Comparison of ENCODE assay signal across 1 cellular context in genomic region chr1:171741872-171742576, GRCh38.
TF ChIP-seq lines count a peak whose summit lies in the region.

A gene with protein sequence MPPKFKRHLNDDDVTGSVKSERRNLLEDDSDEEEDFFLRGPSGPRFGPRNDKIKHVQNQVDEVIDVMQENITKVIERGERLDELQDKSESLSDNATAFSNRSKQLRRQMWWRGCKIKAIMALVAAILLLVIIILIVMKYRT (minus strand): TSS chr1:171742065. CDS start chr1:171738414, 3,651 bp downstream.

TF ChIP-seq in K562, 482 proteins besides CTCF, POLR2A, EP300 and RAD21 (continued from another document and continues in another):
- TF ChIP-seq, protein P1, sequence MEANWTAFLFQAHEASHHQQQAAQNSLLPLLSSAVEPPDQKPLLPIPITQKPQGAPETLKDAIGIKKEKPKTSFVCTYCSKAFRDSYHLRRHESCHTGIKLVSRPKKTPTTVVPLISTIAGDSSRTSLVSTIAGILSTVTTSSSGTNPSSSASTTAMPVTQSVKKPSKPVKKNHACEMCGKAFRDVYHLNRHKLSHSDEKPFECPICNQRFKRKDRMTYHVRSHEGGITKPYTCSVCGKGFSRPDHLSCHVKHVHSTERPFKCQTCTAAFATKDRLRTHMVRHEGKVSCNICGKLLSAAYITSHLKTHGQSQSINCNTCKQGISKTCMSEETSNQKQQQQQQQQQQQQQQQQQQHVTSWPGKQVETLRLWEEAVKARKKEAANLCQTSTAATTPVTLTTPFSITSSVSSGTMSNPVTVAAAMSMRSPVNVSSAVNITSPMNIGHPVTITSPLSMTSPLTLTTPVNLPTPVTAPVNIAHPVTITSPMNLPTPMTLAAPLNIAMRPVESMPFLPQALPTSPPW (CRISPR knock-in tag; IDR thresholded peaks at IDR 0.05), result peak; percentile 74
- no peak for TF ChIP-seq SREBF1 (IDR thresholded peaks at IDR 0.05; ENCODE audit: borderline replicate concordance, low read depth, low read length)
- TF ChIP-seq ELF1 (tag; IDR thresholded peaks at IDR 0.05), result peak; percentile 68
- TF ChIP-seq MCM2 (IDR thresholded peaks at IDR 0.05; ENCODE audit: low read depth), result no peak
- no peak for TF ChIP-seq TCF7L2 (IDR thresholded peaks at IDR 0.05; ENCODE audit: low read depth, low read length)
- TF ChIP-seq NFIC (IDR thresholded peaks at IDR 0.05), result peak; percentile 54
- TF ChIP-seq MEF2D (tag; conservative IDR thresholded peaks at IDR 0.05; ENCODE audit: low read depth), result no peak
- TF ChIP-seq MAFF (IDR thresholded peaks at IDR 0.05; ENCODE audit: low read length), result no peak
- TF ChIP-seq ZNF699 (CRISPR knock-in tag; IDR thresholded peaks at IDR 0.05; ENCODE audit: insufficient replicate concordance), result no peak
- TF ChIP-seq FOXM1 (IDR thresholded peaks at IDR 0.05; ENCODE audit: low read depth), result no peak
- no peak for TF ChIP-seq FOXM1 (CRISPR knock-in tag; IDR thresholded peaks at IDR 0.05; ENCODE audit: low read depth)
- TF ChIP-seq E2F3 (CRISPR knock-in tag; IDR thresholded peaks at IDR 0.05), result no peak
- no peak for TF ChIP-seq ZNF764 (CRISPR knock-in tag; IDR thresholded peaks at IDR 0.05; ENCODE audit: low read depth)
- TF ChIP-seq HNRNPLL (IDR thresholded peaks at IDR 0.05; ENCODE audit: low read depth, low read length, poor library complexity, severe bottlenecking), result peak; percentile 65
- TF ChIP-seq BACH1 (tag; IDR thresholded peaks at IDR 0.05), result no peak
- TF ChIP-seq YBX1 (IDR thresholded peaks at IDR 0.05), result no peak
- TF ChIP-seq CBX5 (IDR thresholded peaks at IDR 0.05; ENCODE audit: borderline replicate concordance, low read depth), result 0 out of 2 replicates have a peak, but pooled peaks have one; percentile 19
- TF ChIP-seq TSC22D4 (tag; IDR thresholded peaks at IDR 0.05), result no peak
- no peak for TF ChIP-seq XRCC3 (IDR thresholded peaks at IDR 0.05)
- TF ChIP-seq POLR2AphosphoS5 (IDR thresholded peaks at IDR 0.05; ENCODE audit: control insufficient read depth, insufficient read depth, low read depth, low read length), result peak; percentile 89
- no peak for TF ChIP-seq MYNN (IDR thresholded peaks at IDR 0.05)
- TF ChIP-seq MYNN (CRISPR knock-in tag; IDR thresholded peaks at IDR 0.05), result no peak
- TF ChIP-seq CBX2 (IDR thresholded peaks at IDR 0.05; ENCODE audit: insufficient read depth, low read length, poor library complexity, severe bottlenecking), result no peak
- TF ChIP-seq ZEB2 (IDR thresholded peaks at IDR 0.05), result 0 out of 2 replicates have a peak, but pooled peaks have one; percentile 41
- no peak for TF ChIP-seq CHD4 (IDR thresholded peaks at IDR 0.05; ENCODE audit: insufficient read depth, insufficient replicate concordance, low read depth, low read length, poor library complexity, severe bottlenecking)
- peak; percentile 27; the same call in 1 of the 2 replicates for TF ChIP-seq KAT7 (CRISPR knock-in tag; IDR thresholded peaks at IDR 0.05; ENCODE audit: borderline replicate concordance)
- peak in 1 of 2 experiments; percentile 61; a peak in 2 of 4 replicates for TF ChIP-seq KDM4B (IDR thresholded peaks at IDR 0.05; ENCODE audit: borderline replicate concordance in 2 of 2, low read depth in 1 of 2)
- TF ChIP-seq FOXK2 (conservative IDR thresholded peaks at IDR 0.05 in 1 of 2, IDR thresholded peaks at IDR 0.05 in 1 of 2; ENCODE audit: low read depth in 2 of 2), result peak; percentile 43 to 68; a peak in 2 of 4 replicates
- TF ChIP-seq, protein P2, sequence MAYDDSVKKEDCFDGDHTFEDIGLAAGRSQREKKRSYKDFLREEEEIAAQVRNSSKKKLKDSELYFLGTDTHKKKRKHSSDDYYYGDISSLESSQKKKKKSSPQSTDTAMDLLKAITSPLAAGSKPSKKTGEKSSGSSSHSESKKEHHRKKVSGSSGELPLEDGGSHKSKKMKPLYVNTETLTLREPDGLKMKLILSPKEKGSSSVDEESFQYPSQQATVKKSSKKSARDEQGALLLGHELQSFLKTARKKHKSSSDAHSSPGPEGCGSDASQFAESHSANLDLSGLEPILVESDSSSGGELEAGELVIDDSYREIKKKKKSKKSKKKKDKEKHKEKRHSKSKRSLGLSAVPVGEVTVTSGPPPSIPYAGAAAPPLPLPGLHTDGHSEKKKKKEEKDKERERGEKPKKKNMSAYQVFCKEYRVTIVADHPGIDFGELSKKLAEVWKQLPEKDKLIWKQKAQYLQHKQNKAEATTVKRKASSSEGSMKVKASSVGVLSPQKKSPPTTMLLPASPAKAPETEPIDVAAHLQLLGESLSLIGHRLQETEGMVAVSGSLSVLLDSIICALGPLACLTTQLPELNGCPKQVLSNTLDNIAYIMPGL (CRISPR knock-in tag; IDR thresholded peaks at IDR 0.05), result peak; percentile 87; the same call in 1 of the 2 replicates
- no peak for TF ChIP-seq ZNF695 (CRISPR knock-in tag; IDR thresholded peaks at IDR 0.05)
- no peak for TF ChIP-seq ZNF174 (CRISPR knock-in tag; IDR thresholded peaks at IDR 0.05)
- TF ChIP-seq, protein P3, sequence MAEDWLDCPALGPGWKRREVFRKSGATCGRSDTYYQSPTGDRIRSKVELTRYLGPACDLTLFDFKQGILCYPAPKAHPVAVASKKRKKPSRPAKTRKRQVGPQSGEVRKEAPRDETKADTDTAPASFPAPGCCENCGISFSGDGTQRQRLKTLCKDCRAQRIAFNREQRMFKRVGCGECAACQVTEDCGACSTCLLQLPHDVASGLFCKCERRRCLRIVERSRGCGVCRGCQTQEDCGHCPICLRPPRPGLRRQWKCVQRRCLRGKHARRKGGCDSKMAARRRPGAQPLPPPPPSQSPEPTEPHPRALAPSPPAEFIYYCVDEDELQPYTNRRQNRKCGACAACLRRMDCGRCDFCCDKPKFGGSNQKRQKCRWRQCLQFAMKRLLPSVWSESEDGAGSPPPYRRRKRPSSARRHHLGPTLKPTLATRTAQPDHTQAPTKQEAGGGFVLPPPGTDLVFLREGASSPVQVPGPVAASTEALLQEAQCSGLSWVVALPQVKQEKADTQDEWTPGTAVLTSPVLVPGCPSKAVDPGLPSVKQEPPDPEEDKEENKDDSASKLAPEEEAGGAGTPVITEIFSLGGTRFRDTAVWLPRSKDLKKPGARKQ (CRISPR knock-in tag; IDR thresholded peaks at IDR 0.05), result no peak
- TF ChIP-seq POLR2G (IDR thresholded peaks at IDR 0.05; ENCODE audit: low read depth, low read length), result peak; percentile 91
- TF ChIP-seq, protein P4, sequence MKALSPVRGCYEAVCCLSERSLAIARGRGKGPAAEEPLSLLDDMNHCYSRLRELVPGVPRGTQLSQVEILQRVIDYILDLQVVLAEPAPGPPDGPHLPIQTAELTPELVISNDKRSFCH (CRISPR knock-in tag; IDR thresholded peaks at IDR 0.05), result no peak
- TF ChIP-seq, protein P4 (tag; IDR thresholded peaks at IDR 0.05), result peak; percentile 67
- TF ChIP-seq, protein P5, sequence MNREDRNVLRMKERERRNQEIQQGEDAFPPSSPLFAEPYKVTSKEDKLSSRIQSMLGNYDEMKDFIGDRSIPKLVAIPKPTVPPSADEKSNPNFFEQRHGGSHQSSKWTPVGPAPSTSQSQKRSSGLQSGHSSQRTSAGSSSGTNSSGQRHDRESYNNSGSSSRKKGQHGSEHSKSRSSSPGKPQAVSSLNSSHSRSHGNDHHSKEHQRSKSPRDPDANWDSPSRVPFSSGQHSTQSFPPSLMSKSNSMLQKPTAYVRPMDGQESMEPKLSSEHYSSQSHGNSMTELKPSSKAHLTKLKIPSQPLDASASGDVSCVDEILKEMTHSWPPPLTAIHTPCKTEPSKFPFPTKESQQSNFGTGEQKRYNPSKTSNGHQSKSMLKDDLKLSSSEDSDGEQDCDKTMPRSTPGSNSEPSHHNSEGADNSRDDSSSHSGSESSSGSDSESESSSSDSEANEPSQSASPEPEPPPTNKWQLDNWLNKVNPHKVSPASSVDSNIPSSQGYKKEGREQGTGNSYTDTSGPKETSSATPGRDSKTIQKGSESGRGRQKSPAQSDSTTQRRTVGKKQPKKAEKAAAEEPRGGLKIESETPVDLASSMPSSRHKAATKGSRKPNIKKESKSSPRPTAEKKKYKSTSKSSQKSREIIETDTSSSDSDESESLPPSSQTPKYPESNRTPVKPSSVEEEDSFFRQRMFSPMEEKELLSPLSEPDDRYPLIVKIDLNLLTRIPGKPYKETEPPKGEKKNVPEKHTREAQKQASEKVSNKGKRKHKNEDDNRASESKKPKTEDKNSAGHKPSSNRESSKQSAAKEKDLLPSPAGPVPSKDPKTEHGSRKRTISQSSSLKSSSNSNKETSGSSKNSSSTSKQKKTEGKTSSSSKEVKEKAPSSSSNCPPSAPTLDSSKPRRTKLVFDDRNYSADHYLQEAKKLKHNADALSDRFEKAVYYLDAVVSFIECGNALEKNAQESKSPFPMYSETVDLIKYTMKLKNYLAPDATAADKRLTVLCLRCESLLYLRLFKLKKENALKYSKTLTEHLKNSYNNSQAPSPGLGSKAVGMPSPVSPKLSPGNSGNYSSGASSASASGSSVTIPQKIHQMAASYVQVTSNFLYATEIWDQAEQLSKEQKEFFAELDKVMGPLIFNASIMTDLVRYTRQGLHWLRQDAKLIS (CRISPR knock-in tag; IDR thresholded peaks at IDR 0.05), result no peak; the same call in 1 of the 2 replicates
- peak; percentile 77 for TF ChIP-seq ATF7 (IDR thresholded peaks at IDR 0.05)
- TF ChIP-seq, protein P6, sequence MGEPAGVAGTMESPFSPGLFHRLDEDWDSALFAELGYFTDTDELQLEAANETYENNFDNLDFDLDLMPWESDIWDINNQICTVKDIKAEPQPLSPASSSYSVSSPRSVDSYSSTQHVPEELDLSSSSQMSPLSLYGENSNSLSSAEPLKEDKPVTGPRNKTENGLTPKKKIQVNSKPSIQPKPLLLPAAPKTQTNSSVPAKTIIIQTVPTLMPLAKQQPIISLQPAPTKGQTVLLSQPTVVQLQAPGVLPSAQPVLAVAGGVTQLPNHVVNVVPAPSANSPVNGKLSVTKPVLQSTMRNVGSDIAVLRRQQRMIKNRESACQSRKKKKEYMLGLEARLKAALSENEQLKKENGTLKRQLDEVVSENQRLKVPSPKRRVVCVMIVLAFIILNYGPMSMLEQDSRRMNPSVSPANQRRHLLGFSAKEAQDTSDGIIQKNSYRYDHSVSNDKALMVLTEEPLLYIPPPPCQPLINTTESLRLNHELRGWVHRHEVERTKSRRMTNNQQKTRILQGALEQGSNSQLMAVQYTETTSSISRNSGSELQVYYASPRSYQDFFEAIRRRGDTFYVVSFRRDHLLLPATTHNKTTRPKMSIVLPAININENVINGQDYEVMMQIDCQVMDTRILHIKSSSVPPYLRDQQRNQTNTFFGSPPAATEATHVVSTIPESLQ (CRISPR knock-in tag; IDR thresholded peaks at IDR 0.05), result no peak
- peak; percentile 53; the same call in 1 of the 2 replicates for TF ChIP-seq GABPB1 (CRISPR knock-in tag; IDR thresholded peaks at IDR 0.05)
- TF ChIP-seq, protein P7, sequence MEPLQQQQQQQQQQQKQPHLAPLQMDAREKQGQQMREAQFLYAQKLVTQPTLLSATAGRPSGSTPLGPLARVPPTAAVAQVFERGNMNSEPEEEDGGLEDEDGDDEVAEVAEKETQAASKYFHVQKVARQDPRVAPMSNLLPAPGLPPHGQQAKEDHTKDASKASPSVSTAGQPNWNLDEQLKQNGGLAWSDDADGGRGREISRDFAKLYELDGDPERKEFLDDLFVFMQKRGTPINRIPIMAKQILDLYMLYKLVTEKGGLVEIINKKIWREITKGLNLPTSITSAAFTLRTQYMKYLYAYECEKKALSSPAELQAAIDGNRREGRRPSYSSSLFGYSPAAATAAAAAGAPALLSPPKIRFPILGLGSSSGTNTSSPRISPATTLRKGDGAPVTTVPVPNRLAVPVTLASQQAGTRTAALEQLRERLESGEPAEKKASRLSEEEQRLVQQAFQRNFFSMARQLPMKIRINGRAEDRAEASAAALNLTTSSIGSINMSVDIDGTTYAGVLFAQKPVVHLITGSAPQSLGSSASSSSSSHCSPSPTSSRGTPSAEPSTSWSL (CRISPR knock-in tag; IDR thresholded peaks at IDR 0.05; ENCODE audit: borderline replicate concordance), result no peak
- peak; percentile 97 for TF ChIP-seq RBBP5 (IDR thresholded peaks at IDR 0.05; ENCODE audit: borderline replicate concordance, insufficient read depth, low read length, poor library complexity, severe bottlenecking)
- TF ChIP-seq, protein P8, sequence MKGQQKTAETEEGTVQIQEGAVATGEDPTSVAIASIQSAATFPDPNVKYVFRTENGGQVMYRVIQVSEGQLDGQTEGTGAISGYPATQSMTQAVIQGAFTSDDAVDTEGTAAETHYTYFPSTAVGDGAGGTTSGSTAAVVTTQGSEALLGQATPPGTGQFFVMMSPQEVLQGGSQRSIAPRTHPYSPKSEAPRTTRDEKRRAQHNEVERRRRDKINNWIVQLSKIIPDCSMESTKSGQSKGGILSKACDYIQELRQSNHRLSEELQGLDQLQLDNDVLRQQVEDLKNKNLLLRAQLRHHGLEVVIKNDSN (CRISPR knock-in tag; IDR thresholded peaks at IDR 0.05), result no peak
- TF ChIP-seq ZNF347 (CRISPR knock-in tag; IDR thresholded peaks at IDR 0.05; ENCODE audit: low read depth), result no peak
- TF ChIP-seq ZSCAN29 (IDR thresholded peaks at IDR 0.05), result no peak
- 0 out of 2 replicates have a peak, but pooled peaks have one; percentile 9 for TF ChIP-seq NFE2 (IDR thresholded peaks at IDR 0.05; ENCODE audit: low read depth)
- TF ChIP-seq RFX1 (IDR thresholded peaks at IDR 0.05), result no peak
- 0 out of 2 replicates have a peak, but pooled peaks have one; percentile 47 for TF ChIP-seq JUN (IDR thresholded peaks at IDR 0.05; ENCODE audit: borderline replicate concordance, low read depth, low read length)
- no peak for TF ChIP-seq JUN (CRISPR knock-in tag; IDR thresholded peaks at IDR 0.05; ENCODE audit: borderline replicate concordance)
- TF ChIP-seq DACH1 (IDR thresholded peaks at IDR 0.05; ENCODE audit: partially characterized antibody), result no peak
- TF ChIP-seq ESRRA (IDR thresholded peaks at IDR 0.05; ENCODE audit: borderline replicate concordance, low read depth), result peak; percentile 30; the same call in 1 of the 2 replicates
- TF ChIP-seq ZNF263 (CRISPR knock-in tag; IDR thresholded peaks at IDR 0.05; ENCODE audit: borderline replicate concordance), result peak; percentile 61; the same call in 1 of the 2 replicates
- TF ChIP-seq TEAD1 (CRISPR knock-in tag; IDR thresholded peaks at IDR 0.05), result no peak
- TF ChIP-seq, protein P9, sequence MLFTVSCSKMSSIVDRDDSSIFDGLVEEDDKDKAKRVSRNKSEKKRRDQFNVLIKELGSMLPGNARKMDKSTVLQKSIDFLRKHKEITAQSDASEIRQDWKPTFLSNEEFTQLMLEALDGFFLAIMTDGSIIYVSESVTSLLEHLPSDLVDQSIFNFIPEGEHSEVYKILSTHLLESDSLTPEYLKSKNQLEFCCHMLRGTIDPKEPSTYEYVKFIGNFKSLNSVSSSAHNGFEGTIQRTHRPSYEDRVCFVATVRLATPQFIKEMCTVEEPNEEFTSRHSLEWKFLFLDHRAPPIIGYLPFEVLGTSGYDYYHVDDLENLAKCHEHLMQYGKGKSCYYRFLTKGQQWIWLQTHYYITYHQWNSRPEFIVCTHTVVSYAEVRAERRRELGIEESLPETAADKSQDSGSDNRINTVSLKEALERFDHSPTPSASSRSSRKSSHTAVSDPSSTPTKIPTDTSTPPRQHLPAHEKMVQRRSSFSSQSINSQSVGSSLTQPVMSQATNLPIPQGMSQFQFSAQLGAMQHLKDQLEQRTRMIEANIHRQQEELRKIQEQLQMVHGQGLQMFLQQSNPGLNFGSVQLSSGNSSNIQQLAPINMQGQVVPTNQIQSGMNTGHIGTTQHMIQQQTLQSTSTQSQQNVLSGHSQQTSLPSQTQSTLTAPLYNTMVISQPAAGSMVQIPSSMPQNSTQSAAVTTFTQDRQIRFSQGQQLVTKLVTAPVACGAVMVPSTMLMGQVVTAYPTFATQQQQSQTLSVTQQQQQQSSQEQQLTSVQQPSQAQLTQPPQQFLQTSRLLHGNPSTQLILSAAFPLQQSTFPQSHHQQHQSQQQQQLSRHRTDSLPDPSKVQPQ (CRISPR knock-in tag; IDR thresholded peaks at IDR 0.05; ENCODE audit: borderline replicate concordance), result no peak
- TF ChIP-seq ZNF316 (IDR thresholded peaks at IDR 0.05), result no peak
- TF ChIP-seq ZFP1 (CRISPR knock-in tag; IDR thresholded peaks at IDR 0.05), result no peak
